In genomic region chr10:48496831-48497792, GRCh38 we compare ENCODE assay signal across 11 cellular contexts.
DNase-seq lines count a peak whose midpoint lies in the region; ATAC-seq, FAIRE-seq and TF ChIP-seq lines count a peak whose summit lies in the region.
"Had no signal": no experiment of that assay in that cellular context is flagged by ENCODE, and none has a peak within 500 bp of the region (broad histone marks: within the 10 kb centered on the region; RNA-seq: fewer than 3 reads in every experiment).

No MANE protein-coding gene starts in this region.

- H4K20me1 ChIP-seq in keratinocyte (ENCODE audit: control insufficient read depth, extremely low read depth, insufficient read depth, low read length): no peaks in the 10 kb centered on the region

- no peak overlapping the region for H3K9ac ChIP-seq in keratinocyte (ENCODE audit: control insufficient read depth, extremely low read depth, insufficient read depth, low read length)
- H3K9ac ChIP-seq: BLaER1 treated with 17β-estradiol and CSF1 and Interleukin-3, amounts not matched to agents 10 nM and 100 nM had no signal

- H3K4me3 ChIP-seq in A673 (ENCODE audit: low read depth, low read length, poor library complexity, severe bottlenecking): no peak overlapping the region
- no peak overlapping the region for H3K4me3 ChIP-seq in keratinocyte (ENCODE audit: control insufficient read depth in 2 of 3, extremely low read depth in 1 of 3, insufficient read depth in 2 of 3, low read depth in 1 of 3, low read length in 3 of 3)
- H3K4me3 ChIP-seq in psoas muscle: no peak overlapping the region
- H3K4me3 ChIP-seq: BLaER1 treated with 17β-estradiol and CSF1 and Interleukin-3, amounts not matched to agents 10 nM and 100 nM had no signal

- H3K36me3 Mint-ChIP-seq in activated T-helper 17 cell treated with anti-CD3 and anti-CD28 coated beads, Interleukin-2, amount 50 U/mL, for 72 hours (ENCODE audit: low read depth): no peaks in the 10 kb centered on the region

- DNase-seq in A673 (ENCODE audit: low spot score) (peak; percentile 5), HT1080 (ENCODE audit: low read depth) (peak; percentile 87), brain pericyte (ENCODE audit: low read depth, low spot score) (peak; percentile 41), keratinocyte (ENCODE audit: low read depth, low spot score) (no peak), foreskin melanocyte (no peak), psoas muscle (no peak)
- DNase-seq: activated CD4-positive, alpha-beta T cell treated with anti-CD3 and anti-CD28 coated beads for 1 hour; NCI-H510A treated with DMSO at 0.1 percent for 48 hours had no signal

- no peak overlapping the region for H3K27ac Mint-ChIP-seq in activated T-helper 17 cell treated with anti-CD3 and anti-CD28 coated beads, Interleukin-2, amount 50 U/mL, for 72 hours

- dilution Hi-C loops in keratinocyte (cut with MboI; ENCODE audit: extremely low pct_ligation_motif_present, low sequenced_read_pairs): no loop called here

- H3K4me2 ChIP-seq in keratinocyte (ENCODE audit: control insufficient read depth, extremely low read depth, insufficient read depth, low read depth, low read length): no peak overlapping the region

- no peaks in the 10 kb centered on the region for H3K9me3 ChIP-seq in A673 (ENCODE audit: low read depth, low read length, poor library complexity, severe bottlenecking)
- H3K9me3 ChIP-seq in keratinocyte (ENCODE audit: control insufficient read depth, low read depth, low read length): no peaks in the 10 kb centered on the region
- no peaks in the 10 kb centered on the region for H3K9me3 ChIP-seq in psoas muscle
- H3K9me3 ChIP-seq: BLaER1 treated with 17β-estradiol and CSF1 and Interleukin-3, amounts not matched to agents 10 nM and 100 nM had no signal

- no peaks in the 10 kb centered on the region for H3K79me2 ChIP-seq in keratinocyte (ENCODE audit: control insufficient read depth, insufficient read depth, low read length)

- ATAC-seq in activated T-helper 17 cell treated with anti-CD3 and anti-CD28 coated beads, Interleukin-2, amount 50 U/mL, for 72 hours (replicated peaks): no peak
- ATAC-seq in psoas muscle (no peak), HG03045 (IDR thresholded peaks at IDR 0.05; ENCODE audit: unreplicated experiment) (no peak)

- H3K4me1 ChIP-seq in A673 (ENCODE audit: insufficient read depth, low read length, poor library complexity, severe bottlenecking) (no peaks in the 10 kb centered on the region), keratinocyte (ENCODE audit: control insufficient read depth, extremely low read depth, insufficient read depth, low read length) (peaks cover 33% of the 10 kb centered on the region), psoas muscle (no peaks in the 10 kb centered on the region)

- no TSS peak for BruUV-seq in A673 (replicated peaks; lab: Mats Ljungman, UMichigan)

- CTCF ChIA-PET in A673 (lab: Charles Lee): no interaction called here

- no peaks in the 10 kb centered on the region for H3K36me3 ChIP-seq in A673 (ENCODE audit: insufficient read depth, low read length, poor library complexity, severe bottlenecking)
- no peaks in the 10 kb centered on the region for H3K36me3 ChIP-seq in keratinocyte (ENCODE audit: control insufficient read depth in 2 of 2, extremely low read depth in 1 of 2, insufficient read depth in 2 of 2, low read length in 2 of 2)
- no peaks in the 10 kb centered on the region for H3K36me3 ChIP-seq in psoas muscle (ENCODE audit: insufficient read depth in 1 of 2, low read depth in 1 of 2)
- H3K36me3 ChIP-seq: BLaER1 treated with 17β-estradiol and CSF1 and Interleukin-3, amounts not matched to agents 10 nM and 100 nM had no signal

- POLR2A ChIA-PET in A673 (lab: Charles Lee; ENCODE audit: low non-redundant PET): no interaction called here

- no peaks in the 10 kb centered on the region for H3K9me1 ChIP-seq in keratinocyte (ENCODE audit: control insufficient read depth, extremely low read depth, insufficient read depth, low read length)

- no peaks in the 10 kb centered on the region for H3K27me3 ChIP-seq in A673 (replicated peaks; ENCODE audit: insufficient read depth, low read depth, low read length, poor library complexity)
- H3K27me3 ChIP-seq in keratinocyte (ENCODE audit: control insufficient read depth, extremely low read depth, insufficient read depth, low read length): no peaks in the 10 kb centered on the region
- H3K27me3 ChIP-seq in psoas muscle (ENCODE audit: insufficient read depth in 3 of 3, low read length in 2 of 3): no peaks in the 10 kb centered on the region
- H3K27me3 ChIP-seq: BLaER1 treated with 17β-estradiol and CSF1 and Interleukin-3, amounts not matched to agents 10 nM and 100 nM had no signal

- peaks cover 17% of the 10 kb centered on the region for H3K27me3 Mint-ChIP-seq in activated T-helper 17 cell treated with anti-CD3 and anti-CD28 coated beads, Interleukin-2, amount 50 U/mL, for 72 hours

- intact Hi-C loops in A673 (cut with micrococcal nuclease; ENCODE audit: unreplicated experiment): no loop called here
- intact Hi-C loops in psoas muscle (cut with DNase I): no loop called here

- no peak overlapping the region for H3K4me3 Mint-ChIP-seq in activated T-helper 17 cell treated with anti-CD3 and anti-CD28 coated beads, Interleukin-2, amount 50 U/mL, for 72 hours

- no peak overlapping the region for H3K27ac ChIP-seq in A673 (ENCODE audit: low read depth, low read length, poor library complexity, severe bottlenecking)
- no peak overlapping the region for H3K27ac ChIP-seq in keratinocyte (ENCODE audit: control insufficient read depth, insufficient read depth, low read length)
- H3K27ac ChIP-seq in psoas muscle: no peak overlapping the region
- H3K27ac ChIP-seq: BLaER1 treated with 17β-estradiol and CSF1 and Interleukin-3, amounts not matched to agents 10 nM and 100 nM had no signal

- H2AFZ ChIP-seq in keratinocyte (ENCODE audit: control insufficient read depth, low read length): no peak overlapping the region

- no peaks in the 10 kb centered on the region for H3K9me3 Mint-ChIP-seq in activated T-helper 17 cell treated with anti-CD3 and anti-CD28 coated beads, Interleukin-2, amount 50 U/mL, for 72 hours

- WGBS in psoas muscle, 3 donors: 74 to 75% (median 74%) methylated on average over 12 of the region's 12 CpGs

- peaks cover 9% of the 10 kb centered on the region for H3K4me1 Mint-ChIP-seq in activated T-helper 17 cell treated with anti-CD3 and anti-CD28 coated beads, Interleukin-2, amount 50 U/mL, for 72 hours

- TF ChIP-seq CTCF in A673 (conservative IDR thresholded peaks at IDR 0.05; ENCODE audit: low read depth, low read length): no peak
- no peak for TF ChIP-seq CTCF in keratinocyte (optimal IDR thresholded peaks at IDR 0.05 in 1 of 3, IDR thresholded peaks at IDR 0.05 in 1 of 3, conservative IDR thresholded peaks at IDR 0.05 in 1 of 3; ENCODE audit: extremely low read depth in 1 of 3, insufficient read depth in 2 of 3, low read length in 3 of 3)
- no peak for TF ChIP-seq CTCF in psoas muscle (IDR thresholded peaks at IDR 0.05)

- peak; percentile 79 for FAIRE-seq in keratinocyte (lab: Jason Lieb, UNC)

Comparison
In these comparisons a context has a peak if more than half of its experiments do, and no peak if none do; other contexts are left out.
1. DNase-seq: peak in A673 (single experiment), HT1080 (single experiment) and brain pericyte (single experiment); none in keratinocyte (single experiment), foreskin melanocyte (single experiment) and psoas muscle (0 of 2).